8 cellular contexts compared by ENCODE assay signal in genomic region chr18:24488824-24489493, GRCh38. TPM values are rescaled to one million over a fixed set of nuclear protein-coding genes. Genes with fewer than 3 reads are reported as not detected.
DNase-seq lines count a peak whose midpoint lies in the region; ATAC-seq, FAIRE-seq and TF ChIP-seq lines count a peak whose summit lies in the region.

No MANE protein-coding gene starts in this region.

- no peaks in the 10 kb centered on the region for H3K4me1 ChIP-seq in mammary epithelial cell (ENCODE audit: insufficient read depth, low read length)

- WGBS in mammary epithelial cell (ENCODE audit: low coverage, missing lambda C conversion rate): 33% methylated on average over 4 of the region's 7 CpGs

- in situ Hi-C loops in mammary epithelial cell (cut with MboI; ENCODE audit: low sequenced_read_pairs in 2 of 2): loop anchor here in 1 of 2 donors (10.0 kb wide), 1 partner anchor 124 kb away; no protein-coding TSS in a partner anchor

- no peak for ATAC-seq in HG02981 (IDR thresholded peaks at IDR 0.05; ENCODE audit: unreplicated experiment)

- no peak overlapping the region for H3K4me2 ChIP-seq in mammary epithelial cell (ENCODE audit: insufficient read depth, low read depth, low read length)

- intact Hi-C loops in mammary epithelial cell (cut with micrococcal nuclease): loop anchor here (1.0 to 5.0 kb wide), 4 partner anchors 108 to 532 kb away; no protein-coding TSS in a partner anchor

- H3K27me3 ChIP-seq in mammary epithelial cell (ENCODE audit: insufficient read depth, low read length): peaks cover 2% of the 10 kb centered on the region

- peak; percentile 77 for FAIRE-seq in GM18507 (lab: Jason Lieb, UNC)

- DNase-seq in AML-193 (lab: John Stamatoyannopoulos, UW) (peak; percentile 16 to 26), GM18507 (ENCODE audit: extremely low spot score, insufficient read length, low read depth) (peak; percentile 15), NCI-H82 (lab: John Stamatoyannopoulos, UW) (peak; percentile 57), mammary epithelial cell (peak; percentile 16), left kidney (ENCODE audit: low read depth, low spot score) (peak; percentile 75), occipital lobe (lab: John Stamatoyannopoulos, UW) (no peak), cerebellar nuclear complex (lab: John Stamatoyannopoulos, UW) (no peak)

- no peaks in the 10 kb centered on the region for H3K36me3 ChIP-seq in mammary epithelial cell (ENCODE audit: insufficient read depth, low read length)

- H3K79me2 ChIP-seq in mammary epithelial cell (ENCODE audit: insufficient read depth, low read length): no peaks in the 10 kb centered on the region

- no TSS peak for BruUV-seq in mammary epithelial cell (replicated peaks; lab: Mats Ljungman, UMichigan)

- H3K9ac ChIP-seq in mammary epithelial cell (ENCODE audit: insufficient read depth, low read length): no peak overlapping the region

- CTCF ChIA-PET in mammary epithelial cell (lab: Charles Lee; ENCODE audit: low non-redundant PET): interaction anchor here (0.6 to 1.4 kb wide), 8 partner anchors 120 to 759 kb away, joined by 3 to 18 read pairs (median 6); no protein-coding TSS in a partner anchor

- TF ChIP-seq CTCF in mammary epithelial cell (conservative IDR thresholded peaks at IDR 0.05 in 1 of 2, IDR thresholded peaks at IDR 0.05 in 1 of 2; ENCODE audit: extremely low read depth in 1 of 2, insufficient read depth in 1 of 2, low read depth in 1 of 2, low read length in 2 of 2): peak; percentile 66 to 83

- dilution Hi-C loops in mammary epithelial cell (cut with HindIII; ENCODE audit: low sequenced_read_pairs): no loop called here

- H4K20me1 ChIP-seq in mammary epithelial cell (ENCODE audit: insufficient read depth, low read length): no peaks in the 10 kb centered on the region

- no peaks in the 10 kb centered on the region for H3K9me3 ChIP-seq in mammary epithelial cell (replicated peaks; ENCODE audit: insufficient read depth, low read length)

- no peak overlapping the region for H2AFZ ChIP-seq in mammary epithelial cell (ENCODE audit: low read depth, low read length)

- H3K27ac ChIP-seq in mammary epithelial cell (ENCODE audit: insufficient read depth, low read depth, low read length): no peak overlapping the region

- H3K4me3 ChIP-seq in mammary epithelial cell (replicated peaks in 1 of 3; ENCODE audit: insufficient read depth in 1 of 3, low read depth in 2 of 3, low read length in 3 of 3): no peak overlapping the region

RNA-seq across cellular contexts. Expression of gene HRH4, which starts 28.5 kb away (rescaled TPM):
- total RNA-seq in mammary epithelial cell (under 1 TPM in 1 of 2 donors, not detected in 1; under 0.01 TPM), occipital lobe (not detected)
- not detected for polyA plus RNA-seq in mammary epithelial cell
- not detected for polyA minus RNA-seq in mammary epithelial cell

Comparison
In these comparisons a context has a peak if more than half of its experiments do, and no peak if none do; other contexts are left out.
1. DNase-seq: peak in AML-193 (2 of 2), GM18507 (single experiment), NCI-H82 (single experiment), mammary epithelial cell (single experiment) and left kidney (single experiment); none in occipital lobe (single experiment) and cerebellar nuclear complex (0 of 2).